ENCODE assay signal across 17 cellular contexts in the genomic region with DNA sequence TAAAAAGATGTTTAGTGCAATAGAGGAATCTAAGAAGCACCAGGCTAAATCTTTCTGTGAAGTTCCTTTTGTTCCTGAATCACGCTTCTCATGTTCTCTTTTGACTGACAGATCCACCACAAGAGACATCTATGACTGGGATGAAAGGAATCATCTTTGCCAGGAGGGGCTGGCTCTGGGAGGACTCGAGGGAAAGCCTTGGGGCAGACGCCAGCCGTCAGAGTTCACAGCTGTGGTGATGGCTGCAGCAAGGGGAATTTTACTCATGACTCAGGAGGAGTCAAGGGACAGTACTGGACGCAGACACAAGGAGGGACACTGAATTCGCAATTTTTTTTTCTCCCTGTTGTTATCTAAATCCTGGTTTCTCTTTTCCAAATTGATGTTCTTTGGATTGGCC. TPM values are rescaled to one million over a fixed set of nuclear protein-coding genes. Genes with fewer than 3 reads are reported as not detected.
DNase-seq lines count a peak whose midpoint lies in the region; ATAC-seq and TF ChIP-seq lines count a peak whose summit lies in the region.
"Had no signal": no experiment of that assay in that cellular context is flagged by ENCODE, and none has a peak within 500 bp of the region (broad histone marks: within the 10 kb centered on the region; RNA-seq: fewer than 3 reads in every experiment).

No MANE protein-coding gene starts in this region.

- no peak overlapping the region for H3K27ac Mint-ChIP-seq in activated T-helper 1 cell treated with anti-CD3 and anti-CD28 coated beads, Interleukin-12 subunit alpha, Interleukin-12 subunit beta, Interleukin-2, Interleukin-4 antibody, amounts not matched to agents 30 ng/mL and 10 ng/mL and 1 ng/mL, durations not matched to agents 14 hours and 24 hours and 36 hours
- H3K27ac Mint-ChIP-seq: natural killer cell treated with Interleukin-12 subunit alpha and Interleukin-12 subunit beta and Interleukin-15 and Interleukin-18, amount 100 ng/mL, for 72 hours; T-helper 1 cell treated with Interleukin-12 subunit alpha and Interleukin-12 subunit beta and Interleukin-4 antibody, amounts not matched to agents 30 μg/mL and 1 μg/mL, for 36 hours had no signal

- peak; percentile 52 for ATAC-seq in Right ventricle myocardium superior (ENCODE audit: poor library complexity)
- no peak for ATAC-seq in upper lobe of right lung
- ATAC-seq: esophagus mucosa; natural killer cell treated with Interleukin-12 subunit alpha and Interleukin-12 subunit beta and Interleukin-15 and Interleukin-18, amount 100 ng/mL, for 72 hours had no signal

- peaks cover 6% of the 10 kb centered on the region for H3K9me3 Mint-ChIP-seq in activated T-helper 1 cell treated with anti-CD3 and anti-CD28 coated beads, Interleukin-12 subunit alpha, Interleukin-12 subunit beta, Interleukin-2, Interleukin-4 antibody, amounts not matched to agents 30 ng/mL and 10 ng/mL and 1 ng/mL, durations not matched to agents 14 hours and 24 hours and 36 hours

- no peak for DNase-seq in Right ventricle myocardium superior
- no peak for DNase-seq in right atrium auricular region (ENCODE audit: low spot score)
- peak; percentile 47 for DNase-seq in astrocyte of the hippocampus (ENCODE audit: low read depth, low spot score)
- peak; percentile 62 to 78 for DNase-seq in hippocampal formation (lab: John Stamatoyannopoulos, UW)
- DNase-seq in activated gamma-delta T cell (lab: John Stamatoyannopoulos, UW), result no peak
- no peak for DNase-seq in upper lobe of right lung
- no peak for DNase-seq in activated T-helper 1 cell treated with anti-CD3 and anti-CD28 coated beads, Interleukin-12 subunit alpha, Interleukin-12 subunit beta, Interleukin-2, Interleukin-4 antibody, amounts not matched to agents 30 ng/mL and 10 ng/mL and 1 ng/mL, durations not matched to agents 14 hours and 24 hours and 36 hours (ENCODE audit: low spot score)
- no peak for DNase-seq in activated naive CD4-positive, alpha-beta T cell (lab: John Stamatoyannopoulos, UW)
- DNase-seq: activated CD4-positive, alpha-beta T cell treated with anti-CD3 and anti-CD28 coated beads, Interleukin-2, amount 50 U/mL, for 4 hours; activated naive CD4-positive, alpha-beta T cell treated with Interleukin-2 at 50 U/mL for 16 hours; colonic mucosa; Karpas-422; spleen; upper lobe of left lung had no signal

- no peak for TF ChIP-seq CTCF in right atrium auricular region (IDR thresholded peaks at IDR 0.05)
- TF ChIP-seq CTCF in upper lobe of right lung (IDR thresholded peaks at IDR 0.05), result no peak

- peaks cover 5% of the 10 kb centered on the region for H3K4me1 Mint-ChIP-seq in activated T-helper 1 cell treated with anti-CD3 and anti-CD28 coated beads, Interleukin-12 subunit alpha, Interleukin-12 subunit beta, Interleukin-2, Interleukin-4 antibody, amounts not matched to agents 30 ng/mL and 10 ng/mL and 1 ng/mL, durations not matched to agents 14 hours and 24 hours and 36 hours (ENCODE audit: low read depth)

- H3K36me3 Mint-ChIP-seq in activated T-helper 1 cell treated with anti-CD3 and anti-CD28 coated beads, Interleukin-12 subunit alpha, Interleukin-12 subunit beta, Interleukin-2, Interleukin-4 antibody, amounts not matched to agents 30 ng/mL and 10 ng/mL and 1 ng/mL, durations not matched to agents 14 hours and 24 hours and 36 hours (ENCODE audit: low read depth), result no peaks in the 10 kb centered on the region

- H3K9me3 ChIP-seq in right atrium auricular region, result no peaks in the 10 kb centered on the region
- H3K9me3 ChIP-seq in upper lobe of right lung, result no peaks in the 10 kb centered on the region
- H3K9me3 ChIP-seq: colonic mucosa, upper lobe of left lung had no signal

- H3K4me3 ChIP-seq in right atrium auricular region (no peak overlapping the region), upper lobe of right lung (no peak overlapping the region)
- H3K4me3 ChIP-seq: colonic mucosa, spleen, upper lobe of left lung had no signal

- intact Hi-C loops in Right ventricle myocardium superior (cut with DNase I), result no loop called here
- intact Hi-C loops in upper lobe of right lung (cut with DNase I), result no loop called here
- intact Hi-C loops in activated T-helper 1 cell treated with anti-CD3 and anti-CD28 coated beads, Interleukin-12 subunit alpha, Interleukin-12 subunit beta, Interleukin-2, Interleukin-4 antibody, amounts not matched to agents 30 ng/mL and 10 ng/mL and 1 ng/mL, durations not matched to agents 14 hours and 24 hours and 36 hours (cut with micrococcal nuclease), result no loop called here

- no peak overlapping the region for H3K4me3 Mint-ChIP-seq in activated T-helper 1 cell treated with anti-CD3 and anti-CD28 coated beads, Interleukin-12 subunit alpha, Interleukin-12 subunit beta, Interleukin-2, Interleukin-4 antibody, amounts not matched to agents 30 ng/mL and 10 ng/mL and 1 ng/mL, durations not matched to agents 14 hours and 24 hours and 36 hours
- H3K4me3 Mint-ChIP-seq: natural killer cell treated with Interleukin-12 subunit alpha and Interleukin-12 subunit beta and Interleukin-15 and Interleukin-18, amount 100 ng/mL, for 72 hours; T-helper 1 cell treated with Interleukin-12 subunit alpha and Interleukin-12 subunit beta and Interleukin-4 antibody, amounts not matched to agents 30 μg/mL and 1 μg/mL, for 36 hours had no signal

- no peaks in the 10 kb centered on the region for H3K27me3 ChIP-seq in right atrium auricular region
- H3K27me3 ChIP-seq in upper lobe of right lung, result no peaks in the 10 kb centered on the region
- H3K27me3 ChIP-seq: colonic mucosa, spleen, upper lobe of left lung had no signal

- H3K27me3 Mint-ChIP-seq in activated T-helper 1 cell treated with anti-CD3 and anti-CD28 coated beads, Interleukin-12 subunit alpha, Interleukin-12 subunit beta, Interleukin-2, Interleukin-4 antibody, amounts not matched to agents 30 ng/mL and 10 ng/mL and 1 ng/mL, durations not matched to agents 14 hours and 24 hours and 36 hours (ENCODE audit: insufficient read depth), result no peaks in the 10 kb centered on the region

- H3K4me1 ChIP-seq in right atrium auricular region (no peaks in the 10 kb centered on the region), upper lobe of right lung (no peaks in the 10 kb centered on the region)
- H3K4me1 ChIP-seq: colonic mucosa, spleen, upper lobe of left lung had no signal

- H3K27ac ChIP-seq in right atrium auricular region (no peak overlapping the region), upper lobe of right lung (no peak overlapping the region)
- H3K27ac ChIP-seq: colonic mucosa, spleen, upper lobe of left lung had no signal

- H3K36me3 ChIP-seq in right atrium auricular region (no peaks in the 10 kb centered on the region), upper lobe of right lung (no peaks in the 10 kb centered on the region)
- H3K36me3 ChIP-seq: colonic mucosa, spleen, upper lobe of left lung had no signal

RNA-seq across cellular contexts. Expression of gene C3orf38, which starts 38.7 kb away (rescaled TPM):
- total RNA-seq in Right ventricle myocardium superior, result 12.8 TPM
- total RNA-seq in right atrium auricular region, result 10 to 100 TPM; 12.0 to 12.5 TPM
- 18.1 TPM for total RNA-seq in upper lobe of right lung
- 21.5 and 23.7 TPM in 2 replicates for total RNA-seq in activated T-helper 1 cell treated with anti-CD3 and anti-CD28 coated beads, Interleukin-12 subunit alpha, Interleukin-12 subunit beta, Interleukin-2, Interleukin-4 antibody, amounts not matched to agents 30 ng/mL and 10 ng/mL and 1 ng/mL, durations not matched to agents 14 hours and 24 hours and 36 hours

Comparison
In these comparisons a context has a peak if more than half of its experiments do, and no peak if none do; other contexts are left out.
1. DNase-seq: peak in astrocyte of the hippocampus (single experiment) and hippocampal formation (2 of 2); none in Right ventricle myocardium superior (single experiment), right atrium auricular region (single experiment), activated gamma-delta T cell (single experiment), upper lobe of right lung (single experiment), activated T-helper 1 cell treated with anti-CD3 and anti-CD28 coated beads, Interleukin-12 subunit alpha, Interleukin-12 subunit beta, Interleukin-2, Interleukin-4 antibody, amounts not matched to agents 30 ng/mL and 10 ng/mL and 1 ng/mL, durations not matched to agents 14 hours and 24 hours and 36 hours (single experiment) and activated naive CD4-positive, alpha-beta T cell (0 of 4).